ENCODE assay signal across 23 cellular contexts in the genomic region with DNA sequence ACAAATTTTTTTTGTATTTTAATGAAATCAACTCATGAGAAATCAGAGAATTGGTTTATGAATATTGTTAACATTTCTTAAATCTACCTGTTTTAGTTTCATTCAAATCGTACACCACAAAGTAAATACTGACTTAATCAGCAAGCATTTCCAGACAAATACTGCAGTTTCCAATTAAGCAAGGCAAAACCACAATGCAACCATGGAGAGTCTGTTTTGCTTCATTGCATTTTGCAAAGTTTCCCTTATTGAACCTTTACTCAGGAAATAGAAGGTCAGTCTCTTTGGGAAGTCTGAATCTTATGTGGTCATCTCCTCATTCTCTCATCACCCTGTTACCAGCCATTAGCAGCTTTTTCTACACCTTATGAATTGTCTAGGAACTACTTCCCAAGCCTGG.
DNase-seq lines count a peak whose midpoint lies in the region; ATAC-seq, FAIRE-seq and TF ChIP-seq lines count a peak whose summit lies in the region.
"Had no signal": no experiment of that assay in that cellular context is flagged by ENCODE, and none has a peak within 500 bp of the region (broad histone marks: within the 10 kb centered on the region; RNA-seq: fewer than 3 reads in every experiment).

No MANE protein-coding gene starts in this region.

- TF ChIP-seq RAD21 in K562 (CRISPR knock-in tag; conservative IDR thresholded peaks at IDR 0.05 in 1 of 2, IDR thresholded peaks at IDR 0.05 in 1 of 2): no peak

- H3K4me2 ChIP-seq in PC-3 (ENCODE audit: low read length) (peak overlapping the region; percentile 13), K562 (ENCODE audit: insufficient read depth, low read length) (no peak overlapping the region), GM23248 (ENCODE audit: unreplicated experiment) (no peak overlapping the region)

- H3K9me3 ChIP-seq in PC-3 (ENCODE audit: low read length) (no peaks in the 10 kb centered on the region), K562 (replicated peaks; ENCODE audit: control insufficient read depth, insufficient read depth, low read depth, low read length) (no peaks in the 10 kb centered on the region), GM23248 (ENCODE audit: low read depth) (no peaks in the 10 kb centered on the region), suprapubic skin (no peaks in the 10 kb centered on the region)

- H3K27me3 ChIP-seq in PC-3 (ENCODE audit: low read length) (no peaks in the 10 kb centered on the region), K562 (ENCODE audit: control insufficient read depth in 2 of 2, insufficient read depth in 2 of 2, low read length in 2 of 2) (no peaks in the 10 kb centered on the region), GM23248 (replicated peaks; ENCODE audit: insufficient read depth) (peaks cover 12% of the 10 kb centered on the region), suprapubic skin (no peaks in the 10 kb centered on the region)

- in situ Hi-C loops in K562 (cut with MboI) (no loop called here), GM23248 (cut with MboI) (no loop called here)

- WGBS in K562 (ENCODE audit: insufficient coverage, low coverage, missing lambda C conversion rate): 0% methylated on average over 1 of the region's 1 CpG
- WGBS in GM23248 (ENCODE audit: low coverage in 1 of 2, low lambda C conversion rate in 2 of 2, missing lambda C conversion rate in 2 of 2), 2 experiments: 6 to 11% methylated on average over 1 of the region's 1 CpG
- WGBS in suprapubic skin: 64% methylated on average over 1 of the region's 1 CpG

- TF ChIP-seq POLR2A in K562 (conservative IDR thresholded peaks at IDR 0.05) (no peak), suprapubic skin (IDR thresholded peaks at IDR 0.05) (no peak)

- DNase-seq in HT1080 (ENCODE audit: low read depth) (peak; percentile 27), PC-3 (peak; percentile 82), K562 (ENCODE audit: extremely low read depth in 1 of 4, low spot score in 3 of 4) (no peak), kidney glomerular epithelial cell (lab: John Stamatoyannopoulos, UW) (peak; percentile 31), GM23248 (no peak), suprapubic skin (ENCODE audit: low spot score in 2 of 2) (no peak), posterior vena cava (ENCODE audit: low spot score) (no peak)
- DNase-seq: C1 segment of cervical spinal cord; CD4-positive, alpha-beta memory T cell; COR-L47; HCEC 1CT; IMR-90; NCI-H1092; NCI-H1436 treated with DMSO at 0.1 percent for 48 hours; NCI-H187 treated with DMSO at 0.1 percent for 48 hours; NCI-H2171 treated with DMSO at 0.1 percent for 48 hours; NCI-H524; NCI-H82; SHP77 treated with DMSO at 0.1 percent for 48 hours had no signal

- peak overlapping the region; percentile 47 for H3K27ac ChIP-seq in PC-3 (ENCODE audit: low read length)
- no peak overlapping the region for H3K27ac ChIP-seq in K562 (ENCODE audit: extremely low read depth, low read depth, low read length)
- no peak overlapping the region for H3K27ac ChIP-seq in GM23248
- H3K27ac ChIP-seq in suprapubic skin: no peak overlapping the region

- no peak overlapping the region for H3K4me3 ChIP-seq in PC-3 (ENCODE audit: low read length)
- H3K4me3 ChIP-seq in K562: no peak overlapping the region
- no peak overlapping the region for H3K4me3 ChIP-seq in GM23248
- no peak overlapping the region for H3K4me3 ChIP-seq in suprapubic skin

- BruUV-seq in PC-3 (replicated peaks; lab: Mats Ljungman, UMichigan): no TSS peak
- BruUV-seq in K562 (replicated peaks; lab: Mats Ljungman, UMichigan): no TSS peak

- TF ChIP-seq CTCF in PC-3 (conservative IDR thresholded peaks at IDR 0.05; ENCODE audit: low read depth, low read length): no peak
- TF ChIP-seq CTCF in K562 (IDR thresholded peaks at IDR 0.05 in 2 of 3, conservative IDR thresholded peaks at IDR 0.05 in 1 of 3; ENCODE audit: insufficient read depth in 2 of 3, low read depth in 1 of 3, low read length in 3 of 3): no peak
- no peak for TF ChIP-seq CTCF in suprapubic skin (IDR thresholded peaks at IDR 0.05)

- POLR2A ChIA-PET in PC-3 (lab: Charles Lee; ENCODE audit: unreplicated experiment) (no interaction called here), K562 (lab: Yijun Ruan, JAX) (no interaction called here)

- no peak overlapping the region for H2AFZ ChIP-seq in PC-3 (ENCODE audit: low read length)
- H2AFZ ChIP-seq in K562 (ENCODE audit: low read depth, low read length): no peak overlapping the region
- H2AFZ ChIP-seq in GM23248: no peak overlapping the region

- H3K9ac ChIP-seq in PC-3 (ENCODE audit: low read length) (no peak overlapping the region), K562 (ENCODE audit: insufficient read depth in 1 of 2, low read depth in 2 of 2, low read length in 2 of 2) (no peak overlapping the region), GM23248 (no peak overlapping the region)

- no peaks in the 10 kb centered on the region for H3K36me3 ChIP-seq in PC-3 (ENCODE audit: low read depth, low read length)
- no peaks in the 10 kb centered on the region for H3K36me3 ChIP-seq in K562 (ENCODE audit: control insufficient read depth, insufficient read depth, low read length)
- no peaks in the 10 kb centered on the region for H3K36me3 ChIP-seq in GM23248 (ENCODE audit: low read depth)
- no peaks in the 10 kb centered on the region for H3K36me3 ChIP-seq in suprapubic skin

- H3F3A ChIP-seq in PC-3 (ENCODE audit: low read length, unreplicated experiment): no peaks in the 10 kb centered on the region
- H3F3A ChIP-seq in GM23248 (ENCODE audit: insufficient read depth): no peaks in the 10 kb centered on the region

- H3K9me2 ChIP-seq in PC-3 (replicated peaks; ENCODE audit: low read length): no peaks in the 10 kb centered on the region
- no peaks in the 10 kb centered on the region for H3K9me2 ChIP-seq in GM23248 (ENCODE audit: insufficient read depth)

- no peaks in the 10 kb centered on the region for H3K79me2 ChIP-seq in PC-3 (ENCODE audit: low read length)
- no peaks in the 10 kb centered on the region for H3K79me2 ChIP-seq in K562 (ENCODE audit: control insufficient read depth, insufficient read depth, low read length)
- no peaks in the 10 kb centered on the region for H3K79me2 ChIP-seq in GM23248 (ENCODE audit: insufficient read depth)

- H4K20me1 ChIP-seq in PC-3 (ENCODE audit: low read length) (no peaks in the 10 kb centered on the region), K562 (replicated peaks; ENCODE audit: control insufficient read depth, insufficient read depth, low read length) (no peaks in the 10 kb centered on the region), GM23248 (ENCODE audit: insufficient read depth) (no peaks in the 10 kb centered on the region)

- no peak for TF ChIP-seq EP300 in K562 (IDR thresholded peaks at IDR 0.05; ENCODE audit: low read length)
- no peak for TF ChIP-seq EP300 in suprapubic skin (IDR thresholded peaks at IDR 0.05)

- H3K4me1 ChIP-seq in PC-3 (ENCODE audit: insufficient read depth, low read length): peaks cover 37% of the 10 kb centered on the region
- H3K4me1 ChIP-seq in K562 (replicated peaks in 1 of 2; ENCODE audit: control insufficient read depth in 2 of 2, insufficient read depth in 2 of 2, low read length in 2 of 2): no peaks in the 10 kb centered on the region
- H3K4me1 ChIP-seq in GM23248 (ENCODE audit: insufficient read depth): no peaks in the 10 kb centered on the region
- H3K4me1 ChIP-seq in suprapubic skin: no peaks in the 10 kb centered on the region

- no peaks in the 10 kb centered on the region for H3K9me1 ChIP-seq in K562 (ENCODE audit: control insufficient read depth, insufficient read depth, low read length)

- CTCF ChIA-PET in PC-3 (lab: Charles Lee) (interaction anchor here (0.6 kb wide), 1 partner anchor 19 kb away, joined by 4 read pairs; no protein-coding TSS in a partner anchor), K562 (lab: Yijun Ruan, JAX; ENCODE audit: low intra/inter-chr PET ratio) (no interaction called here)

- intact Hi-C loops in PC-3 (cut with micrococcal nuclease) (loop anchor here (1.0 to 5.0 kb wide), 5 partner anchors 11 to 177 kb away; no protein-coding TSS in a partner anchor), K562 (cut with micrococcal nuclease) (no loop called here), posterior vena cava (cut with DNase I) (no loop called here)

- ATAC-seq in PC-3 (peak; percentile 85), K562 (no peak), GM19023 (IDR thresholded peaks at IDR 0.05; ENCODE audit: unreplicated experiment) (no peak)
- ATAC-seq: Panc1 had no signal

- FAIRE-seq in K562 (lab: Jason Lieb, UNC): peak; percentile 23
- FAIRE-seq: GM18507, H1 had no signal

TF ChIP-seq in K562, 482 proteins besides CTCF, POLR2A, EP300 and RAD21 (continues in another document):
- TF ChIP-seq, protein P1, sequence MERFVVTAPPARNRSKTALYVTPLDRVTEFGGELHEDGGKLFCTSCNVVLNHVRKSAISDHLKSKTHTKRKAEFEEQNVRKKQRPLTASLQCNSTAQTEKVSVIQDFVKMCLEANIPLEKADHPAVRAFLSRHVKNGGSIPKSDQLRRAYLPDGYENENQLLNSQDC (CRISPR knock-in tag; IDR thresholded peaks at IDR 0.05): no peak
- TF ChIP-seq GTF2F1 (IDR thresholded peaks at IDR 0.05; ENCODE audit: low read depth, low read length): no peak
- TF ChIP-seq IRF1 (CRISPR knock-in tag; IDR thresholded peaks at IDR 0.05; ENCODE audit: borderline replicate concordance): no peak
- no peak for TF ChIP-seq ZBTB8A (IDR thresholded peaks at IDR 0.05; ENCODE audit: partially characterized antibody)
- TF ChIP-seq NFIX (CRISPR knock-in tag; IDR thresholded peaks at IDR 0.05; ENCODE audit: low read depth): no peak
- no peak for TF ChIP-seq SNRNP70 (optimal IDR thresholded peaks at IDR 0.05; ENCODE audit: low read depth, low read length)
- TF ChIP-seq SOX6 (IDR thresholded peaks at IDR 0.05): no peak
- TF ChIP-seq MEF2A (IDR thresholded peaks at IDR 0.05; ENCODE audit: control insufficient read depth, low read depth, low read length): no peak

Comparison
In these comparisons a context has a peak if more than half of its experiments do, and no peak if none do; other contexts are left out.
1. DNase-seq: peak in HT1080 (single experiment), PC-3 (single experiment) and kidney glomerular epithelial cell (single experiment); none in K562 (0 of 4), GM23248 (single experiment), suprapubic skin (0 of 2) and posterior vena cava (single experiment).